Comparison of ENCODE assay signal across 6 cellular contexts in genomic region chr1:143563761-143564160, GRCh38.
A peak's percentile ranks its signal among the peaks of the same experiment; 100 is the strongest.
DNase-seq lines count a peak whose midpoint lies in the region; ATAC-seq and TF ChIP-seq lines count a peak whose summit lies in the region.
"Not testable (repeated sequence)": the region's sequence is repeated elsewhere in the genome, so short reads cannot be mapped to it uniquely, and the experiment has no call there.

No MANE protein-coding gene starts in this region.

- WGBS in HUES64 = 88% methylated on average over 20 of the region's 20 CpGs
- 47 to 55% methylated on average over 5 to 17 of the region's 20 CpGs for WGBS in mesodermal cell (ENCODE audit: insufficient coverage in 2 of 2), 2 experiments

- H3K36me3 ChIP-seq in ES-I3 (ENCODE audit: insufficient read depth, low read length); HUES64 (ENCODE audit: insufficient read depth, low read length); RWPE2 (ENCODE audit: low read depth); mesodermal cell (ENCODE audit: control insufficient read depth, insufficient read depth, low read length): not testable (repeated sequence)

- peak overlapping the region; percentile 47 for H3K4me3 ChIP-seq in HUES64 (ENCODE audit: low read length)
- peak overlapping the region; percentile 11 for H3K4me3 ChIP-seq in RWPE2 (ENCODE audit: severe bottlenecking)
- H3K4me3 ChIP-seq in iPS-11a (ENCODE audit: low read depth, low read length) = peak overlapping the region; percentile 13
- peak overlapping the region; percentile 5 for H3K4me3 ChIP-seq in mesodermal cell (ENCODE audit: extremely low read depth, insufficient read depth, low read length, poor library complexity, severe bottlenecking)

- H3K4me3 Mint-ChIP-seq in glutamatergic neuron (ENCODE audit: unreplicated experiment) = peak overlapping the region; percentile 88

- not testable (repeated sequence) for H3K27me3 Mint-ChIP-seq in glutamatergic neuron (ENCODE audit: unreplicated experiment)

- H3K4me1 ChIP-seq in ES-I3 (ENCODE audit: insufficient read depth, low read length); HUES64 (ENCODE audit: insufficient read depth, low read length); RWPE2 (ENCODE audit: insufficient read depth, poor library complexity, severe bottlenecking); mesodermal cell (ENCODE audit: control insufficient read depth, insufficient read depth, low read length, poor library complexity, severe bottlenecking): not testable (repeated sequence)

- H3K9ac ChIP-seq in ES-I3 (ENCODE audit: low read depth, low read length) = peak overlapping the region; percentile 65
- peak overlapping the region; percentile 65 for H3K9ac ChIP-seq in HUES64 (ENCODE audit: low read depth, low read length)

- not testable (repeated sequence) for TF ChIP-seq CTCF in RWPE2 (IDR thresholded peaks at IDR 0.05; ENCODE audit: poor library complexity, severe bottlenecking); glutamatergic neuron (IDR thresholded peaks at IDR 0.05; ENCODE audit: partially characterized antibody, unreplicated experiment)

- H3K4me1 Mint-ChIP-seq in glutamatergic neuron (ENCODE audit: low read depth, unreplicated experiment) = not testable (repeated sequence)

- not testable (repeated sequence) for H3K9me3 ChIP-seq in ES-I3 (ENCODE audit: control insufficient read depth, insufficient read depth, low read length); HUES64 (ENCODE audit: insufficient read depth, low read depth, low read length); RWPE2 (ENCODE audit: severe bottlenecking); mesodermal cell (ENCODE audit: control insufficient read depth, low read length)

- not testable (repeated sequence) for DNase-seq in RWPE2 (ENCODE audit: low spot score); glutamatergic neuron

- H3K9me3 Mint-ChIP-seq in glutamatergic neuron (ENCODE audit: unreplicated experiment) = not testable (repeated sequence)

- H3K27ac ChIP-seq in HUES64 (ENCODE audit: low read depth, low read length); RWPE2 (ENCODE audit: poor library complexity, severe bottlenecking); mesodermal cell (ENCODE audit: low read depth, low read length, severe bottlenecking): not testable (repeated sequence)

- not testable (repeated sequence) for H3K27me3 ChIP-seq in HUES64 (ENCODE audit: insufficient read depth, low read length); RWPE2 (ENCODE audit: insufficient read depth, poor library complexity, severe bottlenecking)

- H3K27ac Mint-ChIP-seq in glutamatergic neuron (ENCODE audit: unreplicated experiment) = peak overlapping the region; percentile 73

- ATAC-seq in RWPE2 (ENCODE audit: low read depth) = not testable (repeated sequence)

- H3K36me3 Mint-ChIP-seq in glutamatergic neuron (ENCODE audit: unreplicated experiment) = not testable (repeated sequence)
